8 cellular contexts compared by ENCODE assay signal in genomic region chr5:69367697-69368279, GRCh38. TPM values are rescaled to one million over a fixed set of nuclear protein-coding genes. Genes with fewer than 3 reads are reported as not detected.
DNase-seq lines count a peak whose midpoint lies in the region; ATAC-seq and TF ChIP-seq lines count a peak whose summit lies in the region.

No MANE protein-coding gene starts in this region.

- H3K27me3 Mint-ChIP-seq in Calu3 (ENCODE audit: unreplicated experiment), result no peaks in the 10 kb centered on the region
- H3K27me3 Mint-ChIP-seq in natural killer cell treated with Interleukin-12 subunit alpha and Interleukin-12 subunit beta and Interleukin-15 and Interleukin-18, amount 100 ng/mL, for 72 hours, result no peaks in the 10 kb centered on the region

- no peaks in the 10 kb centered on the region for H3K9me3 ChIP-seq in Loucy (ENCODE audit: insufficient read depth, low read depth, low read length)

- H3K4me1 ChIP-seq in Loucy (ENCODE audit: insufficient read depth, low read length, poor library complexity, severe bottlenecking), result peaks cover 44% of the 10 kb centered on the region

- peaks cover 59% of the 10 kb centered on the region for H4K20me1 ChIP-seq in Loucy (ENCODE audit: insufficient read depth, low read length, poor library complexity, severe bottlenecking)

- no TSS peak for BruUV-seq in Calu3 (replicated peaks; lab: Mats Ljungman, UMichigan)

- peaks cover 20% of the 10 kb centered on the region; the same call in 1 of the 2 replicates for H3K36me3 ChIP-seq in Loucy (ENCODE audit: insufficient read depth, low read length)

- H3K4me3 Mint-ChIP-seq in Calu3 (ENCODE audit: low read depth, unreplicated experiment), result peak overlapping the region; percentile 84
- H3K4me3 Mint-ChIP-seq in natural killer cell treated with Interleukin-12 subunit alpha and Interleukin-12 subunit beta and Interleukin-15 and Interleukin-18, amount 100 ng/mL, for 72 hours, result peak overlapping the region; percentile 90

- ATAC-seq in natural killer cell treated with Interleukin-12 subunit alpha and Interleukin-12 subunit beta and Interleukin-15 and Interleukin-18, amount 100 ng/mL, for 72 hours, result no peak
- ATAC-seq in GM21619 (IDR thresholded peaks at IDR 0.05; ENCODE audit: unreplicated experiment) (no peak), HG02763 (IDR thresholded peaks at IDR 0.05; ENCODE audit: unreplicated experiment) (no peak)

- peak overlapping the region; percentile 96 for H3K27ac Mint-ChIP-seq in Calu3 (ENCODE audit: unreplicated experiment)
- H3K27ac Mint-ChIP-seq in natural killer cell treated with Interleukin-12 subunit alpha and Interleukin-12 subunit beta and Interleukin-15 and Interleukin-18, amount 100 ng/mL, for 72 hours, result peak overlapping the region; percentile 90 to 92

- no peaks in the 10 kb centered on the region for H3F3A ChIP-seq in Loucy (ENCODE audit: low read depth)

- no peak for DNase-seq in Calu3
- DNase-seq in cardiac fibroblast (ENCODE audit: low read depth in 2 of 2), result no peak
- no peak for DNase-seq in natural killer cell treated with Interleukin-12 subunit alpha and Interleukin-12 subunit beta and Interleukin-15 and Interleukin-18, amount 100 ng/mL, for 72 hours (ENCODE audit: low spot score)
- no peak for DNase-seq in T-helper 9 cell
- no peak for DNase-seq in effector CD8-positive, alpha-beta T cell (lab: John Stamatoyannopoulos, UW)

- H3K9me3 Mint-ChIP-seq in Calu3 (ENCODE audit: low read depth, unreplicated experiment), result no peaks in the 10 kb centered on the region
- no peaks in the 10 kb centered on the region for H3K9me3 Mint-ChIP-seq in natural killer cell treated with Interleukin-12 subunit alpha and Interleukin-12 subunit beta and Interleukin-15 and Interleukin-18, amount 100 ng/mL, for 72 hours

- no peaks in the 10 kb centered on the region for H3K9me2 ChIP-seq in Loucy (replicated peaks; ENCODE audit: low read depth, low read length)

- peak overlapping the region; percentile 96 for H3K9ac ChIP-seq in Loucy (ENCODE audit: low read depth, low read length, poor library complexity, severe bottlenecking)

- peak overlapping the region; percentile 97 for H3K4me3 ChIP-seq in Loucy (ENCODE audit: low read length, poor library complexity, severe bottlenecking)
- H3K4me3 ChIP-seq in cardiac fibroblast (replicated peaks in 1 of 2; ENCODE audit: low read depth in 2 of 2, low read length in 2 of 2), result peak overlapping the region; percentile 86 to 88

- H3K4me1 Mint-ChIP-seq in Calu3 (ENCODE audit: low read depth, unreplicated experiment), result peaks cover 16% of the 10 kb centered on the region
- peaks cover 12 to 17% of the 10 kb centered on the region in 2 donors for H3K4me1 Mint-ChIP-seq in natural killer cell treated with Interleukin-12 subunit alpha and Interleukin-12 subunit beta and Interleukin-15 and Interleukin-18, amount 100 ng/mL, for 72 hours (ENCODE audit: low read depth in 2 of 2)

- intact Hi-C loops in Calu3 (cut with micrococcal nuclease; ENCODE audit: unreplicated experiment), result no loop called here

- CTCF ChIA-PET in Calu3 (lab: Charles Lee), result interaction anchor here (0.5 kb wide), 1 partner anchor 140 kb away, joined by 3 read pairs; no protein-coding TSS in a partner anchor

- no peak overlapping the region for H2AFZ ChIP-seq in Loucy (ENCODE audit: low read length)

- no peaks in the 10 kb centered on the region for H3K27me3 ChIP-seq in Loucy (ENCODE audit: insufficient read depth, low read length, poor library complexity, severe bottlenecking)

- H3K79me2 ChIP-seq in Loucy (ENCODE audit: insufficient read depth, low read length), result peaks cover 90% of the 10 kb centered on the region

- H3K36me3 Mint-ChIP-seq in Calu3 (ENCODE audit: insufficient read depth, unreplicated experiment), result peaks cover 76% of the 10 kb centered on the region
- peaks cover 14% of the 10 kb centered on the region for H3K36me3 Mint-ChIP-seq in natural killer cell treated with Interleukin-12 subunit alpha and Interleukin-12 subunit beta and Interleukin-15 and Interleukin-18, amount 100 ng/mL, for 72 hours

- no peak for TF ChIP-seq CTCF in Calu3 (IDR thresholded peaks at IDR 0.05; ENCODE audit: unreplicated experiment)
- TF ChIP-seq CTCF in Loucy (conservative IDR thresholded peaks at IDR 0.05; ENCODE audit: low read length), result peak; percentile 35
- TF ChIP-seq CTCF in cardiac fibroblast (IDR thresholded peaks at IDR 0.05; ENCODE audit: low read depth, low read length), result no peak

- H3K4me2 ChIP-seq in Loucy (ENCODE audit: low read depth, low read length, poor library complexity, severe bottlenecking), result peak overlapping the region; percentile 99

RNA-seq across cellular contexts. Expression of gene AK6, which starts 1.5 kb away (rescaled TPM):
- total RNA-seq in Calu3 (2022), result 32.9 and 33.6 TPM in 2 replicates
- 10 to 100 TPM; 40.5 to 41.4 TPM for total RNA-seq in natural killer cell treated with Interleukin-12 subunit alpha and Interleukin-12 subunit beta and Interleukin-15 and Interleukin-18, amount 100 ng/mL, for 72 hours

RNA-seq across cellular contexts. Expression of gene TAF9, which starts 1.5 kb away (rescaled TPM):
- 65.8 and 74.2 TPM in 2 replicates for total RNA-seq in Calu3 (2022)
- 10 to 100 TPM; 38.9 to 51.0 TPM for total RNA-seq in natural killer cell treated with Interleukin-12 subunit alpha and Interleukin-12 subunit beta and Interleukin-15 and Interleukin-18, amount 100 ng/mL, for 72 hours

RNA-seq across cellular contexts. Expression of gene RAD17, which starts 1.8 kb away (rescaled TPM):
- total RNA-seq in Calu3 (2022), result 16.9 and 17.7 TPM in 2 replicates
- total RNA-seq in natural killer cell treated with Interleukin-12 subunit alpha and Interleukin-12 subunit beta and Interleukin-15 and Interleukin-18, amount 100 ng/mL, for 72 hours, result 10 to 100 TPM; 22.1 to 24.1 TPM

RNA-seq across cellular contexts. Expression of gene CCDC125, which starts 35.2 kb away (rescaled TPM):
- 12.4 and 13.4 TPM in 2 replicates for total RNA-seq in Calu3 (2022)
- 10 to 100 TPM; 10.4 to 14.3 TPM for total RNA-seq in natural killer cell treated with Interleukin-12 subunit alpha and Interleukin-12 subunit beta and Interleukin-15 and Interleukin-18, amount 100 ng/mL, for 72 hours

RNA-seq across cellular contexts. Expression of gene MARVELD2, which starts 47.1 kb away (rescaled TPM):
- total RNA-seq in Calu3 (2022), result 40.9 and 46.0 TPM in 2 replicates
- total RNA-seq in natural killer cell treated with Interleukin-12 subunit alpha and Interleukin-12 subunit beta and Interleukin-15 and Interleukin-18, amount 100 ng/mL, for 72 hours, result under 1 TPM; 0.14 to 0.56 TPM
